Comparison of ENCODE assay signal across 26 cellular contexts in the genomic region with DNA sequence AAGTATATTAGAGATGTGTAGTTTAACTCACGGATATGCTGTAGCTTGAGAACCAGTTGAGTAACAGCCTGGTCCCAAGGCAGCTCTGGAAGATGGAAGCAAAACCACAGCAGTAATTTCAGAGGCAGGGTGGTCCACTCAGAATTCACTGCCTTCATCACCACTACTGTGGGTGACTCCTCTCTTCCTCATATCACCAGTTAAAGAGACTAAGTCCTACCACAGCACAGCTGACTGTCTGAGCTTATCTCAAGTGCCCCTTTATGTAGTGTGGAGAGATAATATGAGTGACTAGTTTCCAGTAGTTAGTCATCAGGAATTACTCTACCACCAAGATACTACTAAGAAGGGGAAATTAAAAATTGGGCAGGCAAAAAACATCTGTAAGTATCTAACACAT.
DNase-seq lines count a peak whose midpoint lies in the region; ATAC-seq lines count a peak whose summit lies in the region.
"Had no signal": no experiment of that assay in that cellular context is flagged by ENCODE, and none has a peak within 500 bp of the region (broad histone marks: within the 10 kb centered on the region; RNA-seq: fewer than 3 reads in every experiment).

No MANE protein-coding gene starts in this region.

- H4K20me1 ChIP-seq in GM23248 (ENCODE audit: insufficient read depth) = no peaks in the 10 kb centered on the region

- no peaks in the 10 kb centered on the region; the same call in 1 of the 2 replicates for H3K9me3 ChIP-seq in SJCRH30 (replicated peaks)
- no peaks in the 10 kb centered on the region for H3K9me3 ChIP-seq in GM23248 (ENCODE audit: low read depth)
- H3K9me3 ChIP-seq: thyroid gland, vagina had no signal

- no peak overlapping the region for H3K4me2 ChIP-seq in GM23248 (ENCODE audit: unreplicated experiment)
- H3K4me2 ChIP-seq: KMS-11 had no signal

- peak; percentile 40 for DNase-seq in NCI-H2171 treated with DMSO at 0.1 percent for 48 hours (lab: John Stamatoyannopoulos, UW)
- no peak for DNase-seq in NCI-H2171 (lab: John Stamatoyannopoulos, UW)
- DNase-seq in NCI-H69 (lab: John Stamatoyannopoulos, UW) = peak; percentile 76
- peak; percentile 4 to 15 for DNase-seq in SJCRH30
- no peak for DNase-seq in iPS-NIHi11 (ENCODE audit: low spot score)
- no peak for DNase-seq in GM23248
- DNase-seq in left cardiac atrium = no peak
- no peak for DNase-seq in midbrain (lab: John Stamatoyannopoulos, UW)
- DNase-seq: activated CD8-positive, alpha-beta T cell treated with anti-CD3 and anti-CD28 coated beads for 36 hours; activated naive CD4-positive, alpha-beta T cell treated with anti-CD3 and anti-CD28 coated beads, Interleukin-2, amount 50 U/mL, for 16 hours; anterior cingulate cortex; effector memory CD4-positive, alpha-beta T cell; foreskin fibroblast; GDM1; H7; MV-4-11; posterior cingulate gyrus; right cardiac atrium; stimulated activated CD4-positive, alpha-beta T cell treated with anti-CD3 and anti-CD28 coated beads, Interleukin-2, amount 100 ng/mL, for 24 hours; stomach; thyroid gland had no signal

- no peak overlapping the region for H3K27ac ChIP-seq in SJCRH30
- H3K27ac ChIP-seq in GM23248 = no peak overlapping the region
- H3K27ac ChIP-seq: coronary artery, KMS-11, stomach, thyroid gland, vagina had no signal

- ATAC-seq in left cardiac atrium = no peak
- ATAC-seq: activated CD8-positive, alpha-beta T cell treated with anti-CD3 and anti-CD28 coated beads for 36 hours; activated T-helper 17 cell treated with anti-CD3 and anti-CD28 coated beads, Interleukin-2, amount 50 U/mL, for 72 hours; Panc1; right cardiac atrium had no signal

- no peaks in the 10 kb centered on the region for H3K79me2 ChIP-seq in GM23248 (ENCODE audit: insufficient read depth)

- no peaks in the 10 kb centered on the region for H3K36me3 ChIP-seq in SJCRH30
- H3K36me3 ChIP-seq in GM23248 (ENCODE audit: low read depth) = no peaks in the 10 kb centered on the region
- H3K36me3 ChIP-seq: stomach, thyroid gland, vagina had no signal

- H2AFZ ChIP-seq in GM23248 = no peak overlapping the region

- H3K9ac ChIP-seq in GM23248 = no peak overlapping the region
- H3K9ac ChIP-seq: KMS-11 had no signal

- H3K9me2 ChIP-seq in GM23248 (ENCODE audit: insufficient read depth) = no peaks in the 10 kb centered on the region

- no peaks in the 10 kb centered on the region for H3F3A ChIP-seq in GM23248 (ENCODE audit: insufficient read depth)

- H3K4me1 ChIP-seq in SJCRH30 (no peaks in the 10 kb centered on the region), GM23248 (ENCODE audit: insufficient read depth) (no peaks in the 10 kb centered on the region)
- H3K4me1 ChIP-seq: stomach, thyroid gland, vagina had no signal

- 6 to 21% methylated on average over 1 of the region's 1 CpG for WGBS in GM23248 (ENCODE audit: low coverage in 1 of 2, low lambda C conversion rate in 2 of 2, missing lambda C conversion rate in 2 of 2), 2 experiments

- H3K4me3 ChIP-seq in SJCRH30 (no peak overlapping the region), GM23248 (no peak overlapping the region)
- H3K4me3 ChIP-seq: coronary artery, stomach, thyroid gland, vagina had no signal

- H3K27me3 ChIP-seq in SJCRH30 (no peaks in the 10 kb centered on the region), GM23248 (replicated peaks; ENCODE audit: insufficient read depth) (no peaks in the 10 kb centered on the region)
- H3K27me3 ChIP-seq: stomach, thyroid gland, vagina had no signal

- intact Hi-C loops in left cardiac atrium (cut with DNase I) = no loop called here

- in situ Hi-C loops in GM23248 (cut with MboI) = no loop called here

Comparison
In these comparisons a context has a peak if more than half of its experiments do, and no peak if none do; other contexts are left out.
1. DNase-seq: peak in NCI-H2171 treated with DMSO at 0.1 percent for 48 hours (single experiment), NCI-H69 (single experiment) and SJCRH30 (2 of 2); none in NCI-H2171 (single experiment), iPS-NIHi11 (single experiment), GM23248 (single experiment), left cardiac atrium (single experiment) and midbrain (single experiment).